9 cellular contexts compared by ENCODE assay signal in genomic region chr16:48383204-48383876, GRCh38. TPM values are rescaled to one million over a fixed set of nuclear protein-coding genes. Genes with fewer than 3 reads are reported as not detected.
DNase-seq lines count a peak whose midpoint lies in the region; ATAC-seq and TF ChIP-seq lines count a peak whose summit lies in the region.
"Had no signal": no experiment of that assay in that cellular context is flagged by ENCODE, and none has a peak within 500 bp of the region (broad histone marks: within the 10 kb centered on the region; RNA-seq: fewer than 3 reads in every experiment).

No MANE protein-coding gene starts in this region.

- H3K27ac ChIP-seq in IMR-90 (ENCODE audit: insufficient read depth, low read length), result peak overlapping the region; percentile 3; the same call in 1 of the 2 replicates
- no peak overlapping the region for H3K27ac ChIP-seq in naive thymus-derived CD4-positive, alpha-beta T cell (ENCODE audit: low read depth, low read length)

- no peak for TF ChIP-seq CTCF in IMR-90 (conservative IDR thresholded peaks at IDR 0.05; ENCODE audit: low read depth, low read length)
- TF ChIP-seq CTCF in choroid plexus epithelial cell (conservative IDR thresholded peaks at IDR 0.05; ENCODE audit: low read depth, low read length), result no peak

- H3K56ac ChIP-seq in IMR-90 (ENCODE audit: extremely low read depth, insufficient read depth, low read length), result peak overlapping the region; percentile 67; the same call in 1 of the 2 replicates

- H3K27me3 Mint-ChIP-seq in naive thymus-derived CD4-positive, alpha-beta T cell, result peaks cover 0 to 5% (median 0%) of the 10 kb centered on the region in 5 donors

- peak overlapping the region; percentile 57; the same call in 1 of the 2 replicates for H3K4ac ChIP-seq in IMR-90 (ENCODE audit: low read depth, low read length)

- dilution Hi-C loops in IMR-90 (cut with HindIII; ENCODE audit: low sequenced_read_pairs, unreplicated experiment), result no loop called here

- ATAC-seq in IMR-90 (ENCODE audit: low read depth), result no peak
- no peak for ATAC-seq in naive thymus-derived CD4-positive, alpha-beta T cell
- ATAC-seq in sciatic nerve, result no peak
- no peak for ATAC-seq in HG02852 (IDR thresholded peaks at IDR 0.05; ENCODE audit: unreplicated experiment)

- H2BK120ac ChIP-seq in IMR-90 (ENCODE audit: low read depth, low read length), result no peak overlapping the region

- no peaks in the 10 kb centered on the region for H3K36me3 ChIP-seq in IMR-90 (ENCODE audit: control insufficient read depth, insufficient read depth, low read length)
- H3K36me3 ChIP-seq in naive thymus-derived CD4-positive, alpha-beta T cell (ENCODE audit: control insufficient read depth in 2 of 3, insufficient read depth in 3 of 3, low read length in 3 of 3), result no peaks in the 10 kb centered on the region

- peak overlapping the region; percentile 79 for H3K18ac ChIP-seq in IMR-90 (ENCODE audit: low read depth, low read length)

- H4K8ac ChIP-seq in IMR-90 (ENCODE audit: low read depth in 2 of 2, low read length in 2 of 2), result no peak overlapping the region

- H3K14ac ChIP-seq in IMR-90 (replicated peaks; ENCODE audit: low read depth, low read length), result peak overlapping the region; percentile 95

- no peak overlapping the region for H2BK15ac ChIP-seq in IMR-90 (ENCODE audit: low read depth, low read length)

- H3K4me1 Mint-ChIP-seq in naive thymus-derived CD4-positive, alpha-beta T cell, result peaks cover 36 to 58% (median 51%) of the 10 kb centered on the region in 7 donors

- peak overlapping the region; percentile 38; the same call in 1 of the 2 replicates for H4K5ac ChIP-seq in IMR-90 (ENCODE audit: low read depth, low read length)

- peak overlapping the region; percentile 63; the same call in 1 of the 2 replicates for H2AK5ac ChIP-seq in IMR-90 (ENCODE audit: low read depth, low read length)

- peaks cover 7% of the 10 kb centered on the region for H3K4me1 ChIP-seq in IMR-90 (ENCODE audit: control insufficient read depth, insufficient read depth, low read length)
- peaks cover 16 to 26% of the 10 kb centered on the region in 2 donors for H3K4me1 ChIP-seq in naive thymus-derived CD4-positive, alpha-beta T cell (ENCODE audit: control insufficient read depth in 2 of 2, insufficient read depth in 2 of 2, low read length in 2 of 2)

- TF ChIP-seq RAD21 in IMR-90 (IDR thresholded peaks at IDR 0.05; ENCODE audit: low read length), result no peak

- no peak overlapping the region for H2BK20ac ChIP-seq in IMR-90 (ENCODE audit: low read depth, low read length)

- peaks cover 0 to 5% (median 0%) of the 10 kb centered on the region in 5 donors for H3K36me3 Mint-ChIP-seq in naive thymus-derived CD4-positive, alpha-beta T cell

- H3K9me3 Mint-ChIP-seq in naive thymus-derived CD4-positive, alpha-beta T cell, result peaks cover 0 to 2% (median 0%) of the 10 kb centered on the region in 11 donors

- BruUV-seq in IMR-90 (replicated peaks; lab: Mats Ljungman, UMichigan), result TSS peak; percentile 15

- no peaks in the 10 kb centered on the region for H3K27me3 ChIP-seq in IMR-90 (ENCODE audit: control insufficient read depth, insufficient read depth, low read length)
- H3K27me3 ChIP-seq in naive thymus-derived CD4-positive, alpha-beta T cell (ENCODE audit: control insufficient read depth in 2 of 2, insufficient read depth in 2 of 2, low read length in 2 of 2), result no peaks in the 10 kb centered on the region

- no peak overlapping the region for H2AFZ ChIP-seq in IMR-90 (replicated peaks; ENCODE audit: low read length, poor library complexity)

- H2AK9ac ChIP-seq in IMR-90 (replicated peaks; ENCODE audit: low read depth, low read length, poor library complexity), result no peak overlapping the region

- H3K4me2 ChIP-seq in IMR-90 (ENCODE audit: low read depth, low read length), result peak overlapping the region; percentile 96

- DNase-seq in AG08395 (ENCODE audit: low spot score) (peak; percentile 54), IMR-90 (peak; percentile 48), choroid plexus epithelial cell (ENCODE audit: low read depth) (peak; percentile 71), dermis blood vessel endothelial cell (no peak), sciatic nerve (ENCODE audit: low spot score) (no peak), amygdala (lab: John Stamatoyannopoulos, UW) (no peak)
- no peak for DNase-seq in naive thymus-derived CD4-positive, alpha-beta T cell
- DNase-seq: stimulated activated CD4-positive, alpha-beta T cell treated with anti-CD3 and anti-CD28 coated beads, Interleukin-15, amount 100 ng/mL, for 24 hours had no signal

- peak overlapping the region; percentile 82 to 98 (median 94) for H3K4me3 Mint-ChIP-seq in naive thymus-derived CD4-positive, alpha-beta T cell

- peak overlapping the region; percentile 95 for H3K4me3 ChIP-seq in IMR-90 (ENCODE audit: insufficient read depth, low read depth, low read length)
- H3K4me3 ChIP-seq in choroid plexus epithelial cell (ENCODE audit: low read depth, low read length), result peak overlapping the region; percentile 80
- H3K4me3 ChIP-seq in naive thymus-derived CD4-positive, alpha-beta T cell (ENCODE audit: low read length), result peak overlapping the region; percentile 67

- H4K20me1 ChIP-seq in IMR-90 (ENCODE audit: insufficient read depth, low read length), result peaks cover 47% of the 10 kb centered on the region

- H3K9ac ChIP-seq in IMR-90 (ENCODE audit: low read depth, low read length), result peak overlapping the region; percentile 96

- intact Hi-C loops in IMR-90 (cut with micrococcal nuclease), result loop anchor here (5.0 kb wide), 2 partner anchors 119 to 224 kb away; no protein-coding TSS in a partner anchor
- intact Hi-C loops in naive thymus-derived CD4-positive, alpha-beta T cell (cut with micrococcal nuclease), result loop anchor here in 1 of 2 donors (5.0 to 10.0 kb wide), 2 partner anchors 174 to 1699 kb away; partner anchors contain the start of genes ORC6 and VPS35
- intact Hi-C loops in sciatic nerve (cut with DNase I), result no loop called here

- CTCF ChIA-PET in IMR-90 (lab: Yijun Ruan, JAX), result interaction anchor here (0.5 to 2.5 kb wide), 4 partner anchors 11 to 240 kb away, joined by 3 to 11 read pairs (median 4); no protein-coding TSS in a partner anchor
- CTCF ChIA-PET in naive thymus-derived CD4-positive, alpha-beta T cell (lab: Charles Lee), result interaction anchor here (0.6 to 1.0 kb wide), 3 partner anchors 52 to 240 kb away, joined by 3 to 5 read pairs (median 3); no protein-coding TSS in a partner anchor

- 0% methylated on average over 1 of the region's 3 CpGs; no CpG with 5 or more reads in 1 of the 2 experiments for WGBS in IMR-90 (ENCODE audit: extremely low coverage in 2 of 2, insufficient read length in 1 of 2), 2 experiments

- in situ Hi-C loops in IMR-90 (cut with MboI; ENCODE audit: low sequenced_read_pairs), result no loop called here

- POLR2A ChIA-PET in IMR-90 (lab: Charles Lee; ENCODE audit: unreplicated experiment), result no interaction called here
- POLR2A ChIA-PET in naive thymus-derived CD4-positive, alpha-beta T cell (lab: Charles Lee), result interaction anchor here (1.2 to 3.4 kb wide), 6 partner anchors 10 to 230 kb away, joined by 3 to 50 read pairs (median 6); no protein-coding TSS in a partner anchor

- peak overlapping the region; percentile 60; the same call in 1 of the 2 replicates for H4K91ac ChIP-seq in IMR-90 (ENCODE audit: insufficient read depth, low read depth, low read length)

- no peak for TF ChIP-seq POLR2A in IMR-90 (IDR thresholded peaks at IDR 0.05; ENCODE audit: low read depth, low read length)

- no peaks in the 10 kb centered on the region for H3K9me3 ChIP-seq in IMR-90 (ENCODE audit: control insufficient read depth, insufficient read depth, low read length)
- no peaks in the 10 kb centered on the region for H3K9me3 ChIP-seq in naive thymus-derived CD4-positive, alpha-beta T cell (ENCODE audit: control insufficient read depth in 2 of 3, low read length in 3 of 3)

- peaks cover 0 to 50% of the 10 kb centered on the region in 2 experiments; a peak in 3 of 4 replicates for H3K79me1 ChIP-seq in IMR-90 (ENCODE audit: low read depth in 1 of 2, low read length in 2 of 2)

- peak overlapping the region; percentile 79 for H2BK5ac ChIP-seq in IMR-90 (ENCODE audit: low read depth, low read length, poor library complexity, severe bottlenecking)

- H3K27ac Mint-ChIP-seq in naive thymus-derived CD4-positive, alpha-beta T cell, result peak overlapping the region; percentile 71 to 97 (median 91)

- peaks cover 15% of the 10 kb centered on the region for H3K9me1 ChIP-seq in IMR-90 (ENCODE audit: insufficient read depth, low read length)

- peak overlapping the region; percentile 95 for H3K23ac ChIP-seq in IMR-90 (ENCODE audit: low read depth, low read length)

TF ChIP-seq in IMR-90, 13 proteins besides CTCF, POLR2A, EP300 and RAD21:
- TF ChIP-seq, protein P1, sequence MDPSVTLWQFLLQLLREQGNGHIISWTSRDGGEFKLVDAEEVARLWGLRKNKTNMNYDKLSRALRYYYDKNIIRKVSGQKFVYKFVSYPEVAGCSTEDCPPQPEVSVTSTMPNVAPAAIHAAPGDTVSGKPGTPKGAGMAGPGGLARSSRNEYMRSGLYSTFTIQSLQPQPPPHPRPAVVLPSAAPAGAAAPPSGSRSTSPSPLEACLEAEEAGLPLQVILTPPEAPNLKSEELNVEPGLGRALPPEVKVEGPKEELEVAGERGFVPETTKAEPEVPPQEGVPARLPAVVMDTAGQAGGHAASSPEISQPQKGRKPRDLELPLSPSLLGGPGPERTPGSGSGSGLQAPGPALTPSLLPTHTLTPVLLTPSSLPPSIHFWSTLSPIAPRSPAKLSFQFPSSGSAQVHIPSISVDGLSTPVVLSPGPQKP (IDR thresholded peaks at IDR 0.05; ENCODE audit: borderline replicate concordance, low read depth, low read length), result no peak
- TF ChIP-seq CEBPB (IDR thresholded peaks at IDR 0.05; ENCODE audit: low read depth, low read length) (0 out of 2 replicates have a peak, but pooled peaks have one; percentile 19), BHLHE40 (IDR thresholded peaks at IDR 0.05; ENCODE audit: low read depth, low read length) (no peak)

RNA-seq across cellular contexts. Expression of gene SIAH1, which starts 1.9 kb away (rescaled TPM):
- total RNA-seq in IMR-90 (2012; rRNA removed) (16.9 and 17.7 TPM in 2 replicates), dermis blood vessel endothelial cell (25.9 and 35.6 TPM in 2 replicates), sciatic nerve (37.2 TPM)
- 8.8 and 10.3 TPM in 2 replicates for polyA plus RNA-seq in IMR-90 (2012; rRNA removed)
- polyA plus RNA-seq in IMR-90 (2012; cell fraction: cytosol; rRNA removed), result 6.3 and 10.9 TPM in 2 replicates
- 8.6 and 22.7 TPM in 2 replicates for polyA plus RNA-seq in IMR-90 (2012; cell fraction: nucleus; rRNA removed; ENCODE audit: low replicate concordance)
- total RNA-seq in naive thymus-derived CD4-positive, alpha-beta T cell, result 10 to 100 TPM; 14.5 to 51.1 (median 19.8) TPM
- polyA plus RNA-seq in naive thymus-derived CD4-positive, alpha-beta T cell, result 10 to 100 TPM; 16.4 to 21.2 TPM

Comparison
In these comparisons a context has a peak if more than half of its experiments do, and no peak if none do; other contexts are left out.
1. DNase-seq: peak in AG08395 (single experiment), IMR-90 (single experiment) and choroid plexus epithelial cell (single experiment); none in naive thymus-derived CD4-positive, alpha-beta T cell (0 of 9), dermis blood vessel endothelial cell (single experiment), sciatic nerve (single experiment) and amygdala (0 of 56).
2. Peak in every context shown above with its lines, with median percentiles within 50 percentile points of each other: H3K4me3 ChIP-seq.